In genomic region chr10:101829561-101830315, GRCh38 we compare ENCODE assay signal across 8 cellular contexts.
DNase-seq lines count a peak whose midpoint lies in the region; ATAC-seq and TF ChIP-seq lines count a peak whose summit lies in the region.

No MANE protein-coding gene starts in this region.

- H3K36me3 ChIP-seq in SK-N-MC (ENCODE audit: insufficient read depth, low read length) (no peaks in the 10 kb centered on the region), iPS-20b (ENCODE audit: insufficient read depth, low read depth, low read length) (no peaks in the 10 kb centered on the region)

- TF ChIP-seq CTCF in GM13976 (IDR thresholded peaks at IDR 0.05; ENCODE audit: borderline replicate concordance, control extremely low read depth, extremely low read depth, insufficient read depth, missing control alignments) (no peak), astrocyte of the cerebellum (IDR thresholded peaks at IDR 0.05; ENCODE audit: low read depth, low read length, missing control alignments) (no peak)

- peaks cover 4% of the 10 kb centered on the region; the same call in 1 of the 2 replicates for H3K4me1 ChIP-seq in iPS-20b (ENCODE audit: insufficient read depth, low read length)

- no peaks in the 10 kb centered on the region for H3K9me3 ChIP-seq in SK-N-MC (ENCODE audit: low read depth, low read length)
- H3K9me3 ChIP-seq in iPS-20b (ENCODE audit: insufficient read depth, low read depth, low read length), result no peaks in the 10 kb centered on the region

- H3K4me3 ChIP-seq in SK-N-MC (no peak overlapping the region), astrocyte of the cerebellum (ENCODE audit: low read depth, low read length) (peak overlapping the region; percentile 49), iPS-20b (ENCODE audit: low read length) (peak overlapping the region; percentile 72)

- no peaks in the 10 kb centered on the region for H3K27me3 ChIP-seq in iPS-20b (ENCODE audit: insufficient read depth, low read length)

- H3K9ac ChIP-seq in SK-N-MC (ENCODE audit: insufficient read length) (no peak overlapping the region), iPS-20b (ENCODE audit: low read depth, low read length) (no peak overlapping the region)

- in situ Hi-C loops in GM13976 (cut with MboI; ENCODE audit: low sequenced_read_pairs, unreplicated experiment) (no loop called here), astrocyte of the cerebellum (cut with HindIII; ENCODE audit: low sequenced_read_pairs) (no loop called here)

- peak overlapping the region; percentile 95; the same call in 1 of the 2 replicates for H3K27ac ChIP-seq in SK-N-MC
- no peak overlapping the region for H3K27ac ChIP-seq in iPS-20b (ENCODE audit: low read length)

- DNase-seq in GM13976 (ENCODE audit: low spot score) (peak; percentile 97), SK-N-MC (ENCODE audit: low read depth, low spot score) (no peak), astrocyte of the cerebellum (ENCODE audit: low read depth) (no peak), midbrain (lab: John Stamatoyannopoulos, UW) (no peak)
- peak; percentile 68 for DNase-seq in stimulated activated CD4-positive, alpha-beta T cell treated with anti-CD3 and anti-CD28 coated beads, Interleukin-4, amount 100 ng/mL, for 1 hour

- ATAC-seq in HG03045 (IDR thresholded peaks at IDR 0.05; ENCODE audit: unreplicated experiment) (peak; percentile 16), GM21367 (IDR thresholded peaks at IDR 0.05; ENCODE audit: unreplicated experiment) (no peak)

Comparison
In these comparisons a context has a peak if more than half of its experiments do, and no peak if none do; other contexts are left out.
1. DNase-seq: peak in GM13976 (single experiment) and stimulated activated CD4-positive, alpha-beta T cell treated with anti-CD3 and anti-CD28 coated beads, Interleukin-4, amount 100 ng/mL, for 1 hour (single experiment); none in SK-N-MC (single experiment), astrocyte of the cerebellum (single experiment) and midbrain (single experiment).